Comparison of ENCODE assay signal across 11 cellular contexts in the genomic region with DNA sequence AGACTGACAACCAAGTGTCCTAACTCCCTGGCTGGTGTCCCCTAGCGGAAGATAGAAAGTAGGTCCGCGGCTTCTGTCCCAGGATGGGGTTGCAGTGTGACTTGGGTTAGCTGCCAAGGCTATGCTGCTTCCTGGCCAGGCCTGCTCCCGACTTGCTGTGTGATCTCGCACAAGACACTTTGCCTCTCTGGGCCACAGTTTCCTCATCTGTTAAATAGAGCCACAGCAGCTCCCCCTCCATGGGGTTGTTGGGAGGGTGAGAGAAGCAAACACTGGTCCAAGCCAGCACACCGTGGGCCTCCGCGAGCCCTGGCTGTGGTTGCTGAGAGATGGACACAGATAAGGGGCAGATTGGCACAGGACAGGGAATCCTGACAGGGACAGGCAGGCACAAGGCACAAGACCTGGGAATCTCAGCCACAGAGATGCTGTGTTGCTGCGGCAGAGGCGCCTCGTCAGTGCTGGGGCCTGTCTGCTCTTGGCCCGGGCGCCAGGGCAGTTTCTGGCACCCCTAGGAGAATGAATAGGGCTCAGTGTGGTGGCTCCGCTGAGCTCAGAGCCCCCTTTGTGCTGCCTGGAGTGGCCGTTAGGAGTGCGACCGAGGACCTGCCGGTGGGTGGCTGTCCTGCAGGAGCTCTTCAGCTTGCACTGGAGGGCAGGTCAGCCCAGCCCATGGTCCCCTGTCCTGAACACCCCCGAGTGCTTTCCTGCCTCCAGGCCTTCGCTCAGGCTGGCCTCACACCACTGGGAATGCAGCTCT. TPM values are rescaled to one million over a fixed set of nuclear protein-coding genes. Genes with fewer than 3 reads are reported as not detected.
DNase-seq lines count a peak whose midpoint lies in the region; TF ChIP-seq lines count a peak whose summit lies in the region.
"Had no signal": no experiment of that assay in that cellular context is flagged by ENCODE, and none has a peak within 500 bp of the region (broad histone marks: within the 10 kb centered on the region; RNA-seq: fewer than 3 reads in every experiment).

No MANE protein-coding gene starts in this region.

- peak overlapping the region; percentile 90 for H3K27ac Mint-ChIP-seq in activated naive CD4-positive, alpha-beta T cell treated with anti-CD3 and anti-CD28 coated beads, Interleukin-2, amount 50 U/mL, for 24 hours
- peak overlapping the region; percentile 57 for H3K27ac Mint-ChIP-seq in T-helper 2 cell treated with Interferon-gamma antibody and Interleukin-4, amounts not matched to agents 5 μg/mL and 100 μg/mL, for 36 hours

- no peak for TF ChIP-seq EP300 in sigmoid colon (IDR thresholded peaks at IDR 0.05)

- no peak overlapping the region for H3K4me3 ChIP-seq in sigmoid colon

- H3K27ac ChIP-seq in substantia nigra (ENCODE audit: low read depth, low read length, poor library complexity, severe bottlenecking), result peak overlapping the region; percentile 64
- H3K27ac ChIP-seq in sigmoid colon, result no peak overlapping the region
- H3K27ac ChIP-seq: brain microvascular endothelial cell had no signal

- no peak for TF ChIP-seq CTCF in sigmoid colon (IDR thresholded peaks at IDR 0.05)

- no peaks in the 10 kb centered on the region for H3K9me3 ChIP-seq in sigmoid colon

- H3K4me1 ChIP-seq in sigmoid colon, result peaks cover 0 to 9% (median 5%) of the 10 kb centered on the region in 4 donors

- no peaks in the 10 kb centered on the region for H3K9me3 Mint-ChIP-seq in activated naive CD4-positive, alpha-beta T cell treated with anti-CD3 and anti-CD28 coated beads, Interleukin-2, amount 50 U/mL, for 24 hours
- no peaks in the 10 kb centered on the region for H3K9me3 Mint-ChIP-seq in T-helper 2 cell treated with Interferon-gamma antibody and Interleukin-4, amounts not matched to agents 5 μg/mL and 100 μg/mL, for 36 hours

- peak overlapping the region; percentile 23 for H3K4me3 Mint-ChIP-seq in activated naive CD4-positive, alpha-beta T cell treated with anti-CD3 and anti-CD28 coated beads, Interleukin-2, amount 50 U/mL, for 24 hours
- no peak overlapping the region for H3K4me3 Mint-ChIP-seq in T-helper 2 cell treated with Interferon-gamma antibody and Interleukin-4, amounts not matched to agents 5 μg/mL and 100 μg/mL, for 36 hours

- H3K36me3 ChIP-seq in sigmoid colon, result no peaks in the 10 kb centered on the region
- H3K36me3 ChIP-seq: brain microvascular endothelial cell had no signal

- intact Hi-C loops in sigmoid colon (cut with DNase I), result loop anchor here (5.0 kb wide), 1 partner anchor 193 kb away; no protein-coding TSS in a partner anchor

- 82 to 85% methylated on average over 20 of the region's 20 CpGs for WGBS in sigmoid colon, 2 donors

- H3K36me3 Mint-ChIP-seq in activated naive CD4-positive, alpha-beta T cell treated with anti-CD3 and anti-CD28 coated beads, Interleukin-2, amount 50 U/mL, for 24 hours, result no peaks in the 10 kb centered on the region
- H3K36me3 Mint-ChIP-seq in T-helper 2 cell treated with Interferon-gamma antibody and Interleukin-4, amounts not matched to agents 5 μg/mL and 100 μg/mL, for 36 hours (ENCODE audit: low read depth), result peaks cover 19% of the 10 kb centered on the region

- no peaks in the 10 kb centered on the region for H3K27me3 Mint-ChIP-seq in activated naive CD4-positive, alpha-beta T cell treated with anti-CD3 and anti-CD28 coated beads, Interleukin-2, amount 50 U/mL, for 24 hours
- no peaks in the 10 kb centered on the region for H3K27me3 Mint-ChIP-seq in T-helper 2 cell treated with Interferon-gamma antibody and Interleukin-4, amounts not matched to agents 5 μg/mL and 100 μg/mL, for 36 hours (ENCODE audit: low read depth)

- TF ChIP-seq POLR2A in sigmoid colon (IDR thresholded peaks at IDR 0.05), result no peak

- no peaks in the 10 kb centered on the region for H3K27me3 ChIP-seq in sigmoid colon
- H3K27me3 ChIP-seq: brain microvascular endothelial cell had no signal

- no peak for DNase-seq in activated naive CD4-positive, alpha-beta T cell treated with Interleukin-2 at 50 U/mL for 16 hours
- no peak for DNase-seq in T-helper 2 cell treated with Interferon-gamma antibody and Interleukin-4, amounts not matched to agents 5 μg/mL and 100 μg/mL, for 36 hours (ENCODE audit: low spot score)
- DNase-seq in globus pallidus (ENCODE audit: low spot score), result peak; percentile 79
- DNase-seq in substantia nigra (lab: John Stamatoyannopoulos, UW), result peak in 37 of 49 donors; percentile 9 to 75 (median 43)
- no peak for DNase-seq in sigmoid colon
- DNase-seq in NCI-H1105 treated with DMSO at 0.1 percent for 48 hours (lab: John Stamatoyannopoulos, UW), result no peak
- DNase-seq in NCI-H526 treated with DMSO at 0.1 percent for 48 hours (lab: John Stamatoyannopoulos, UW), result no peak
- DNase-seq: brain microvascular endothelial cell; NCI-H1417; stimulated activated CD4-positive, alpha-beta T cell treated with anti-CD3 and anti-CD28 coated beads, Interleukin-4, amount 100 ng/mL, for 4 hours had no signal

- peaks cover 69% of the 10 kb centered on the region for H3K4me1 Mint-ChIP-seq in activated naive CD4-positive, alpha-beta T cell treated with anti-CD3 and anti-CD28 coated beads, Interleukin-2, amount 50 U/mL, for 24 hours
- H3K4me1 Mint-ChIP-seq in T-helper 2 cell treated with Interferon-gamma antibody and Interleukin-4, amounts not matched to agents 5 μg/mL and 100 μg/mL, for 36 hours (ENCODE audit: low read depth), result peaks cover 48% of the 10 kb centered on the region

RNA-seq across cellular contexts. Expression of a gene that starts 1.8 kb away (rescaled TPM):
- 1 to 10 TPM; 3.1 to 7.2 (median 4.9) TPM for total RNA-seq in sigmoid colon
- polyA plus RNA-seq in sigmoid colon, result 10 to 100 TPM in 1 of 3 donors, 1 to 10 TPM in 2; 1.4 to 11.3 (median 6.6) TPM

RNA-seq across cellular contexts. Expression of a gene that starts 5.5 kb away (rescaled TPM):
- total RNA-seq in sigmoid colon, result 10 to 100 TPM; 44.9 to 77.2 (median 51.8) TPM
- 10 to 100 TPM; 28.9 to 47.2 (median 32.4) TPM for polyA plus RNA-seq in sigmoid colon

RNA-seq across cellular contexts. Expression of a gene that starts 22.4 kb away (rescaled TPM):
- total RNA-seq in sigmoid colon, result 10 to 100 TPM; 32.1 to 47.9 (median 35.8) TPM
- polyA plus RNA-seq in sigmoid colon, result 10 to 100 TPM in 2 of 3 donors, 1 to 10 TPM in 1; 9.2 to 51.3 (median 16.8) TPM

RNA-seq across cellular contexts. Expression of a gene that starts 45.2 kb away (rescaled TPM):
- total RNA-seq in sigmoid colon, result 10 to 100 TPM in 1 of 4 donors, 1 to 10 TPM in 3; 6.1 to 10.4 (median 7.9) TPM
- polyA plus RNA-seq in sigmoid colon, result 10 to 100 TPM; 12.6 to 26.4 (median 15.7) TPM

Comparison
In these comparisons a context has a peak if more than half of its experiments do, and no peak if none do; other contexts are left out.
1. DNase-seq: peak in globus pallidus (single experiment) and substantia nigra (37 of 49); none in activated naive CD4-positive, alpha-beta T cell treated with Interleukin-2 at 50 U/mL for 16 hours (single experiment), T-helper 2 cell treated with Interferon-gamma antibody and Interleukin-4, amounts not matched to agents 5 μg/mL and 100 μg/mL, for 36 hours (single experiment), sigmoid colon (single experiment), NCI-H1105 treated with DMSO at 0.1 percent for 48 hours (single experiment) and NCI-H526 treated with DMSO at 0.1 percent for 48 hours (single experiment).